Comparison of ENCODE assay signal across 1 cellular context in the genomic region with DNA sequence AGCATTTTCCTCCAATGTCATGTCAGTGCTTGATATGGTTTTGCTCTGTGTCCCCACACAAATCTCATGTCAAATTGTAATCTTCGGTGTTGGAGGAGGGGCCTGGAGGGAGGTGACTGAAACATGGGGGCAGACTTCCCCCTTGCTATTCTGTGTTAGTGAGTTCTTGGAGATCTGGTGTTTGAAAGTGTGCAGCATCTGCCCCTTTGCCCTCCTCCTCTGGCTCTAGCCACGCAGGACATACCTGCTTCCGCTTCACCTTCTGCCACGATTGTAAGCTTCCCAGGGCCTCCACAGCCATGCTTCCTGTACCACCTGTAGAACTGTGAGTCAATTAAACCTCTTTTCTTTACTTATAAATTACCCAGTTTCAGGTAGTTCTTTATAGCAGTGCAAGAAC.
TF ChIP-seq lines count a peak whose summit lies in the region.

No MANE protein-coding gene starts in this region.

TF ChIP-seq in IMR-90, 13 proteins besides CTCF, POLR2A, EP300 and RAD21:
- TF ChIP-seq, protein P1, sequence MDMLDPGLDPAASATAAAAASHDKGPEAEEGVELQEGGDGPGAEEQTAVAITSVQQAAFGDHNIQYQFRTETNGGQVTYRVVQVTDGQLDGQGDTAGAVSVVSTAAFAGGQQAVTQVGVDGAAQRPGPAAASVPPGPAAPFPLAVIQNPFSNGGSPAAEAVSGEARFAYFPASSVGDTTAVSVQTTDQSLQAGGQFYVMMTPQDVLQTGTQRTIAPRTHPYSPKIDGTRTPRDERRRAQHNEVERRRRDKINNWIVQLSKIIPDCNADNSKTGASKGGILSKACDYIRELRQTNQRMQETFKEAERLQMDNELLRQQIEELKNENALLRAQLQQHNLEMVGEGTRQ (IDR thresholded peaks at IDR 0.05; ENCODE audit: low read depth, low read length): no peak
- TF ChIP-seq MAZ (IDR thresholded peaks at IDR 0.05; ENCODE audit: borderline replicate concordance, low read depth, low read length) (no peak), SMC3 (IDR thresholded peaks at IDR 0.05; ENCODE audit: low read depth, low read length) (no peak), BHLHE40 (IDR thresholded peaks at IDR 0.05; ENCODE audit: low read depth, low read length) (no peak), CHD1 (IDR thresholded peaks at IDR 0.05; ENCODE audit: low read depth, low read length) (no peak), CEBPB (IDR thresholded peaks at IDR 0.05; ENCODE audit: low read depth, low read length) (no peak), MAFK (IDR thresholded peaks at IDR 0.05; ENCODE audit: low read depth, low read length) (no peak), FOS (IDR thresholded peaks at IDR 0.05; ENCODE audit: low read depth, low read length) (no peak), RFX5 (IDR thresholded peaks at IDR 0.05; ENCODE audit: low read depth, low read length) (no peak), MXI1 (IDR thresholded peaks at IDR 0.05; ENCODE audit: borderline replicate concordance, low read depth, low read length) (no peak), NFE2L2 (IDR thresholded peaks at IDR 0.05; ENCODE audit: low read depth, low read length) (no peak), RCOR1 (IDR thresholded peaks at IDR 0.05; ENCODE audit: insufficient replicate concordance, low read length) (no peak)
- TF ChIP-seq, protein P2, sequence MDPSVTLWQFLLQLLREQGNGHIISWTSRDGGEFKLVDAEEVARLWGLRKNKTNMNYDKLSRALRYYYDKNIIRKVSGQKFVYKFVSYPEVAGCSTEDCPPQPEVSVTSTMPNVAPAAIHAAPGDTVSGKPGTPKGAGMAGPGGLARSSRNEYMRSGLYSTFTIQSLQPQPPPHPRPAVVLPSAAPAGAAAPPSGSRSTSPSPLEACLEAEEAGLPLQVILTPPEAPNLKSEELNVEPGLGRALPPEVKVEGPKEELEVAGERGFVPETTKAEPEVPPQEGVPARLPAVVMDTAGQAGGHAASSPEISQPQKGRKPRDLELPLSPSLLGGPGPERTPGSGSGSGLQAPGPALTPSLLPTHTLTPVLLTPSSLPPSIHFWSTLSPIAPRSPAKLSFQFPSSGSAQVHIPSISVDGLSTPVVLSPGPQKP (IDR thresholded peaks at IDR 0.05; ENCODE audit: borderline replicate concordance, low read depth, low read length): no peak
